Comparison of ENCODE assay signal across 23 cellular contexts in genomic region chr1:205067031-205067430, GRCh38. TPM values are rescaled to one million over a fixed set of nuclear protein-coding genes. Genes with fewer than 3 reads are reported as not detected.
DNase-seq lines count a peak whose midpoint lies in the region; ATAC-seq and TF ChIP-seq lines count a peak whose summit lies in the region.
"Had no signal": no experiment of that assay in that cellular context is flagged by ENCODE, and none has a peak within 500 bp of the region (broad histone marks: within the 10 kb centered on the region; RNA-seq: fewer than 3 reads in every experiment).

No MANE protein-coding gene starts in this region.

- H3K4me3 ChIP-seq in coronary artery = no peak overlapping the region
- no peak overlapping the region for H3K4me3 ChIP-seq in osteoblast (ENCODE audit: insufficient read depth, low read length)
- no peak overlapping the region for H3K4me3 ChIP-seq in suprapubic skin
- H3K4me3 ChIP-seq in mesenchymal stem cell (ENCODE audit: insufficient read depth in 1 of 2, low read depth in 1 of 2, low read length in 2 of 2) = no peak overlapping the region
- H3K4me3 ChIP-seq: GM12878, GM23338 had no signal

- H3K79me1 ChIP-seq in mesenchymal stem cell (replicated peaks; ENCODE audit: low read length, poor library complexity, severe bottlenecking) = no peaks in the 10 kb centered on the region

- H2BK5ac ChIP-seq in mesenchymal stem cell (ENCODE audit: low read depth, low read length, poor library complexity, severe bottlenecking) = no peak overlapping the region

- H3K27ac Mint-ChIP-seq in activated T-helper 2 cell treated with anti-CD3 and anti-CD28 coated beads, Interferon-gamma antibody, Interleukin-2, Interleukin-4, amounts not matched to agents 10 μg/mL and 5 μg/mL and 100 μg/mL, durations not matched to agents 14 hours and 24 hours and 36 hours = no peak overlapping the region
- H3K27ac Mint-ChIP-seq: CD8-positive, alpha-beta memory T cell; GM23338 had no signal

- H2BK120ac ChIP-seq in mesenchymal stem cell (ENCODE audit: low read depth, low read length) = no peak overlapping the region

- H2AFZ ChIP-seq in osteoblast (ENCODE audit: low read length) (no peak overlapping the region), mesenchymal stem cell (ENCODE audit: low read depth, low read length) (no peak overlapping the region)
- H2AFZ ChIP-seq: GM23338 had no signal

- H3K27ac ChIP-seq in coronary artery (no peak overlapping the region), osteoblast (ENCODE audit: low read depth, low read length) (no peak overlapping the region), suprapubic skin (no peak overlapping the region), mesenchymal stem cell (ENCODE audit: low read length, poor library complexity, severe bottlenecking) (no peak overlapping the region)
- H3K27ac ChIP-seq: HL-60 had no signal

- no peak for TF ChIP-seq POLR2A in suprapubic skin (IDR thresholded peaks at IDR 0.05)

- ATAC-seq in GM19351 (IDR thresholded peaks at IDR 0.05; ENCODE audit: unreplicated experiment) = no peak
- no peak for ATAC-seq in GM18520 (IDR thresholded peaks at IDR 0.05; ENCODE audit: unreplicated experiment)
- ATAC-seq: GM12878 had no signal

- no peak overlapping the region for H3K4me3 Mint-ChIP-seq in activated T-helper 2 cell treated with anti-CD3 and anti-CD28 coated beads, Interferon-gamma antibody, Interleukin-2, Interleukin-4, amounts not matched to agents 10 μg/mL and 5 μg/mL and 100 μg/mL, durations not matched to agents 14 hours and 24 hours and 36 hours (ENCODE audit: low read depth)
- H3K4me3 Mint-ChIP-seq: CD4-positive, CD25-positive, alpha-beta regulatory T cell; CD8-positive, alpha-beta memory T cell; GM23338 had no signal

- no peak overlapping the region for H3K4me2 ChIP-seq in osteoblast (ENCODE audit: insufficient read depth, low read length)
- H3K4me2 ChIP-seq in mesenchymal stem cell (ENCODE audit: low read length, poor library complexity, severe bottlenecking) = no peak overlapping the region
- H3K4me2 ChIP-seq: GM23338 had no signal

- no peak overlapping the region for H2BK12ac ChIP-seq in mesenchymal stem cell (ENCODE audit: low read length in 2 of 2)

- no peak overlapping the region for H3K4ac ChIP-seq in mesenchymal stem cell (ENCODE audit: low read depth in 1 of 2, low read length in 2 of 2)

- no peak overlapping the region for H3K18ac ChIP-seq in mesenchymal stem cell (ENCODE audit: low read depth in 1 of 2, low read length in 2 of 2)

- intact Hi-C loops in activated T-helper 2 cell treated with anti-CD3 and anti-CD28 coated beads, Interferon-gamma antibody, Interleukin-2, Interleukin-4, amounts not matched to agents 10 μg/mL and 5 μg/mL and 100 μg/mL, durations not matched to agents 14 hours and 24 hours and 36 hours (cut with micrococcal nuclease) = no loop called here

- H3K9me3 ChIP-seq in osteoblast (ENCODE audit: low read depth, low read length) = no peaks in the 10 kb centered on the region
- no peaks in the 10 kb centered on the region for H3K9me3 ChIP-seq in suprapubic skin
- H3K9me3 ChIP-seq in mesenchymal stem cell (ENCODE audit: control insufficient read depth, low read length) = no peaks in the 10 kb centered on the region
- H3K9me3 ChIP-seq: BE2C had no signal

- no peaks in the 10 kb centered on the region for H3K4me1 Mint-ChIP-seq in activated T-helper 2 cell treated with anti-CD3 and anti-CD28 coated beads, Interferon-gamma antibody, Interleukin-2, Interleukin-4, amounts not matched to agents 10 μg/mL and 5 μg/mL and 100 μg/mL, durations not matched to agents 14 hours and 24 hours and 36 hours (ENCODE audit: low read depth)
- H3K4me1 Mint-ChIP-seq: CD4-positive, CD25-positive, alpha-beta regulatory T cell; CD8-positive, alpha-beta memory T cell had no signal

- peak; percentile 53 for DNase-seq in coronary artery (ENCODE audit: low spot score)
- DNase-seq in osteoblast (ENCODE audit: insufficient read length, low spot score, missing footprints) = peak; percentile 8
- DNase-seq in suprapubic skin (ENCODE audit: low spot score in 2 of 2) = peak; percentile 50 to 59
- DNase-seq in mesenchymal stem cell = no peak
- DNase-seq in activated T-helper 2 cell treated with anti-CD3 and anti-CD28 coated beads, Interferon-gamma antibody, Interleukin-2, Interleukin-4, amounts not matched to agents 10 μg/mL and 5 μg/mL and 100 μg/mL, durations not matched to agents 14 hours and 24 hours and 36 hours (ENCODE audit: low spot score) = no peak
- DNase-seq: ACHN; BE2C; C1 segment of cervical spinal cord; CD4-positive, CD25-positive, alpha-beta regulatory T cell; CD8-positive, alpha-beta memory T cell; COR-L47; DMS 273 treated with DMSO at 0.1 percent for 48 hours; DMS53; DND-41; EL; HCEC 1CT had no signal

- H2AK5ac ChIP-seq in mesenchymal stem cell (ENCODE audit: low read length, severe bottlenecking) = no peak overlapping the region

- H4K8ac ChIP-seq in mesenchymal stem cell (ENCODE audit: low read length) = no peak overlapping the region

- no peak for TF ChIP-seq CTCF in coronary artery (IDR thresholded peaks at IDR 0.05)
- no peak for TF ChIP-seq CTCF in osteoblast (IDR thresholded peaks at IDR 0.05; ENCODE audit: extremely low read depth, low read depth, low read length)
- TF ChIP-seq CTCF in suprapubic skin (IDR thresholded peaks at IDR 0.05) = no peak

- H3K27me3 ChIP-seq in osteoblast (ENCODE audit: insufficient read depth, low read length) (peaks cover 5% of the 10 kb centered on the region), suprapubic skin (no peaks in the 10 kb centered on the region), mesenchymal stem cell (ENCODE audit: control insufficient read depth in 1 of 2, insufficient read depth in 1 of 2, low read length in 2 of 2) (peaks cover 12 to 37% of the 10 kb centered on the region in 2 experiments)
- H3K27me3 ChIP-seq: BE2C had no signal

- no peak overlapping the region for H2BK15ac ChIP-seq in mesenchymal stem cell (ENCODE audit: low read depth, poor library complexity, severe bottlenecking)

- H4K91ac ChIP-seq in mesenchymal stem cell (ENCODE audit: low read length) = no peak overlapping the region

- no peaks in the 10 kb centered on the region for H3K9me3 Mint-ChIP-seq in activated T-helper 2 cell treated with anti-CD3 and anti-CD28 coated beads, Interferon-gamma antibody, Interleukin-2, Interleukin-4, amounts not matched to agents 10 μg/mL and 5 μg/mL and 100 μg/mL, durations not matched to agents 14 hours and 24 hours and 36 hours
- H3K9me3 Mint-ChIP-seq: CD8-positive, alpha-beta memory T cell; GM23338 had no signal

- no peaks in the 10 kb centered on the region for H4K20me1 ChIP-seq in osteoblast (ENCODE audit: insufficient read depth, low read length)

- no peaks in the 10 kb centered on the region for H3K4me1 ChIP-seq in osteoblast (ENCODE audit: insufficient read depth, low read length)
- no peaks in the 10 kb centered on the region for H3K4me1 ChIP-seq in suprapubic skin
- peaks cover under 1% of the 10 kb centered on the region for H3K4me1 ChIP-seq in mesenchymal stem cell (ENCODE audit: control insufficient read depth, insufficient read depth, low read depth, low read length)
- H3K4me1 ChIP-seq: BE2C had no signal

- H3K36me3 ChIP-seq in osteoblast (ENCODE audit: insufficient read depth, low read length) (no peaks in the 10 kb centered on the region), suprapubic skin (no peaks in the 10 kb centered on the region), mesenchymal stem cell (ENCODE audit: control insufficient read depth in 1 of 2, insufficient read depth in 2 of 2, low read depth in 1 of 2, low read length in 2 of 2) (no peaks in the 10 kb centered on the region)
- H3K36me3 ChIP-seq: BE2C had no signal

- 92% methylated on average over 6 of the region's 6 CpGs for WGBS in suprapubic skin
- 80% methylated on average over 6 of the region's 6 CpGs for WGBS in mesenchymal stem cell

- H3K79me2 ChIP-seq in osteoblast (ENCODE audit: insufficient read depth, low read length) = no peaks in the 10 kb centered on the region

- H3K27me3 Mint-ChIP-seq in activated T-helper 2 cell treated with anti-CD3 and anti-CD28 coated beads, Interferon-gamma antibody, Interleukin-2, Interleukin-4, amounts not matched to agents 10 μg/mL and 5 μg/mL and 100 μg/mL, durations not matched to agents 14 hours and 24 hours and 36 hours (ENCODE audit: low read depth) = no peaks in the 10 kb centered on the region
- H3K27me3 Mint-ChIP-seq: CD8-positive, alpha-beta memory T cell had no signal

- no peak overlapping the region for H3K23ac ChIP-seq in mesenchymal stem cell (ENCODE audit: low read length in 2 of 2)

- TF ChIP-seq EP300 in suprapubic skin (IDR thresholded peaks at IDR 0.05) = no peak

- no peak overlapping the region for H3K14ac ChIP-seq in mesenchymal stem cell (ENCODE audit: low read length in 2 of 2)

- H3K9ac ChIP-seq in mesenchymal stem cell (ENCODE audit: low read length) = no peak overlapping the region

- no peaks in the 10 kb centered on the region for H3K36me3 Mint-ChIP-seq in activated T-helper 2 cell treated with anti-CD3 and anti-CD28 coated beads, Interferon-gamma antibody, Interleukin-2, Interleukin-4, amounts not matched to agents 10 μg/mL and 5 μg/mL and 100 μg/mL, durations not matched to agents 14 hours and 24 hours and 36 hours (ENCODE audit: low read depth)
- H3K36me3 Mint-ChIP-seq: CD4-positive, CD25-positive, alpha-beta regulatory T cell; CD8-positive, alpha-beta memory T cell had no signal

RNA-seq across cellular contexts. Expression of gene TMEM81, which starts 17.2 kb away (rescaled TPM):
- 1.5 and 1.8 TPM in 2 replicates for total RNA-seq in osteoblast
- total RNA-seq in suprapubic skin = 1 to 10 TPM in 3 of 4 donors, under 1 TPM in 1; 0.76 to 4.7 (median 2.8) TPM
- 0.73 TPM for polyA plus RNA-seq in mesenchymal stem cell (2013, experiment 1 of 2)
- 0.73 TPM for polyA plus RNA-seq in mesenchymal stem cell (2013, experiment 2 of 2)
- total RNA-seq in activated T-helper 2 cell treated with anti-CD3 and anti-CD28 coated beads, Interferon-gamma antibody, Interleukin-2, Interleukin-4, amounts not matched to agents 10 μg/mL and 5 μg/mL and 100 μg/mL, durations not matched to agents 14 hours and 24 hours and 36 hours = 3.2 and 3.3 TPM in 2 replicates

RNA-seq across cellular contexts. Expression of gene CNTN2, which starts 24.0 kb away (rescaled TPM):
- total RNA-seq in osteoblast = under 0.01 TPM in 1 of 2 replicates, not detected in the other
- total RNA-seq in suprapubic skin = 10 to 100 TPM in 1 of 4 donors, 1 to 10 TPM in 1, under 1 TPM in 2; 0.68 to 13.3 (median 1.7) TPM
- polyA plus RNA-seq in mesenchymal stem cell (2013, experiment 1 of 2) = not detected
- not detected for polyA plus RNA-seq in mesenchymal stem cell (2013, experiment 2 of 2)
- not detected in 2 replicates for total RNA-seq in activated T-helper 2 cell treated with anti-CD3 and anti-CD28 coated beads, Interferon-gamma antibody, Interleukin-2, Interleukin-4, amounts not matched to agents 10 μg/mL and 5 μg/mL and 100 μg/mL, durations not matched to agents 14 hours and 24 hours and 36 hours
- total RNA-seq: CD4-positive, CD25-positive, alpha-beta regulatory T cell; CD8-positive, alpha-beta memory T cell; G401; GM12878; HT1080 had no signal
- polyA plus RNA-seq: CD4-positive, CD25-positive, alpha-beta regulatory T cell; CD8-positive, alpha-beta memory T cell had no signal

RNA-seq across cellular contexts. Expression of gene RBBP5, which starts 54.7 kb away (rescaled TPM):
- total RNA-seq in osteoblast (16.5 and 19.5 TPM in 2 replicates), suprapubic skin (10 to 100 TPM; 12.8 to 21.5 (median 19.0) TPM)
- polyA plus RNA-seq in mesenchymal stem cell (2013, experiment 1 of 2) = 7.9 TPM
- 7.9 TPM for polyA plus RNA-seq in mesenchymal stem cell (2013, experiment 2 of 2)
- total RNA-seq in activated T-helper 2 cell treated with anti-CD3 and anti-CD28 coated beads, Interferon-gamma antibody, Interleukin-2, Interleukin-4, amounts not matched to agents 10 μg/mL and 5 μg/mL and 100 μg/mL, durations not matched to agents 14 hours and 24 hours and 36 hours = 19.2 and 21.6 TPM in 2 replicates

Comparison
In these comparisons a context has a peak if more than half of its experiments do, and no peak if none do; other contexts are left out.
1. DNase-seq: peak in coronary artery (single experiment), osteoblast (single experiment) and suprapubic skin (2 of 2); none in mesenchymal stem cell (single experiment) and activated T-helper 2 cell treated with anti-CD3 and anti-CD28 coated beads, Interferon-gamma antibody, Interleukin-2, Interleukin-4, amounts not matched to agents 10 μg/mL and 5 μg/mL and 100 μg/mL, durations not matched to agents 14 hours and 24 hours and 36 hours (single experiment).